Comparison of ENCODE assay signal across 1 cellular context in genomic region chr16:4574919-4575705, GRCh38.
TF ChIP-seq lines count a peak whose summit lies in the region.

No MANE protein-coding gene starts in this region.

TF ChIP-seq in A549, 52 proteins besides CTCF, POLR2A, EP300 and RAD21 (continued from another document):
- TF ChIP-seq HMGXB4 (CRISPR knock-in tag; IDR thresholded peaks at IDR 0.05; ENCODE audit: borderline replicate concordance) = no peak
- TF ChIP-seq CBX8 (IDR thresholded peaks at IDR 0.05) = no peak
- no peak for TF ChIP-seq BHLHE40 (IDR thresholded peaks at IDR 0.05; ENCODE audit: low read depth, low read length)
- no peak for TF ChIP-seq HOXB13 (CRISPR knock-in tag; IDR thresholded peaks at IDR 0.05; ENCODE audit: low read depth)
- TF ChIP-seq PHF8 (IDR thresholded peaks at IDR 0.05; ENCODE audit: borderline replicate concordance, low read depth) = no peak
- no peak for TF ChIP-seq HOXA7 (CRISPR knock-in tag; IDR thresholded peaks at IDR 0.05)
- TF ChIP-seq ZNF302 (CRISPR knock-in tag; IDR thresholded peaks at IDR 0.05) = no peak
- TF ChIP-seq CHD2 (IDR thresholded peaks at IDR 0.05; ENCODE audit: low read length, partially characterized antibody) = no peak
- TF ChIP-seq EHF (CRISPR knock-in tag; IDR thresholded peaks at IDR 0.05) = no peak
- no peak for TF ChIP-seq EHMT2 (IDR thresholded peaks at IDR 0.05; ENCODE audit: low read depth)
